In the genomic region with DNA sequence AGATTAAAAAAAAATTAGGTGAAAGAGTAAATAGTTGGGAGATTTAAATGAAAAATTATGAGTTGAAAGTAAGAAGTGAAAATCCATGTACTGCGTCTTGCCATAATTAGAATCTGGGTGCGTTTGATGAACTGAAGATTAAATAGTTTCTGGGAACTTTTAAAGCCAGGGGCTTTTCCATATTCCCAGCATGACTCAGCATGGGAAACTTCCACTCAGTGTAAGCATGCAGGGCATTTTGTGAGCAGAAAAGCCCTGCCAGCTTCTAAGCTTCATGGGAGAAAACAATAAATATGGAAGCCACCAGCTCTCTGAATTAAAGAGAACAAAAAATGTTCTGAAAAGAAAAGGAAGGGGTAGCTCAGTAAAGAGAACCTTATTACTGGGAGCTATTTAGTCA, we compare ENCODE assay signal across 12 cellular contexts.
DNase-seq lines count a peak whose midpoint lies in the region; ATAC-seq and TF ChIP-seq lines count a peak whose summit lies in the region.
"Had no signal": no experiment of that assay in that cellular context is flagged by ENCODE, and none has a peak within 500 bp of the region (broad histone marks: within the 10 kb centered on the region; RNA-seq: fewer than 3 reads in every experiment).

No MANE protein-coding gene starts in this region.

- no peaks in the 10 kb centered on the region for H3K4me1 ChIP-seq in adrenal gland (replicated peaks in 1 of 2)
- H3K4me1 ChIP-seq in MM.1S (ENCODE audit: low read length) = 0 out of 2 replicates have a peak, but pooled peaks cover 3% of the 10 kb centered on the region

- ATAC-seq in Right ventricle myocardium superior (ENCODE audit: poor library complexity) (peak; percentile 68), HG02870 (IDR thresholded peaks at IDR 0.05; ENCODE audit: unreplicated experiment) (no peak)

- H3F3A ChIP-seq in MM.1S (ENCODE audit: insufficient read depth, low read length) = no peaks in the 10 kb centered on the region

- H4K20me1 ChIP-seq in MM.1S (ENCODE audit: insufficient read depth, low read length) = no peaks in the 10 kb centered on the region

- H3K27ac ChIP-seq in adrenal gland (peak overlapping the region in 3 of 5 donors; percentile 17 to 75 (median 58)), MM.1S (ENCODE audit: low read length) (no peak overlapping the region)
- H3K27ac ChIP-seq: KMS-11 had no signal

- H3K4me3 ChIP-seq in adrenal gland (no peak overlapping the region), retinal pigment epithelial cell (ENCODE audit: low read length) (no peak overlapping the region), MM.1S (ENCODE audit: low read length) (no peak overlapping the region)

- intact Hi-C loops in adrenal gland (cut with DNase I) = no loop called here
- intact Hi-C loops in Right ventricle myocardium superior (cut with DNase I) = no loop called here

- H3K9ac ChIP-seq in MM.1S (ENCODE audit: low read length) = no peak overlapping the region
- H3K9ac ChIP-seq: KMS-11 had no signal

- in situ Hi-C loops in GM13976 (cut with MboI; ENCODE audit: low sequenced_read_pairs, unreplicated experiment) = no loop called here

- no peaks in the 10 kb centered on the region for H3K79me2 ChIP-seq in MM.1S (ENCODE audit: low read length)

- H3K9me3 ChIP-seq in adrenal gland (replicated peaks in 1 of 3) (no peaks in the 10 kb centered on the region), MM.1S (replicated peaks; ENCODE audit: insufficient read depth, low read length) (no peaks in the 10 kb centered on the region)

- H3K9me2 ChIP-seq in MM.1S (replicated peaks; ENCODE audit: insufficient read depth, low read length) = no peaks in the 10 kb centered on the region

- H3K27me3 ChIP-seq in adrenal gland (no peaks in the 10 kb centered on the region), MM.1S (replicated peaks; ENCODE audit: insufficient read depth, low read length) (no peaks in the 10 kb centered on the region)

- peak; percentile 62 for DNase-seq in EL
- peak in 1 of 7 donors; percentile 9 for DNase-seq in adrenal gland
- DNase-seq in Right ventricle myocardium superior = no peak
- peak; percentile 95 for DNase-seq in retinal pigment epithelial cell (ENCODE audit: low read depth)
- no peak for DNase-seq in GM13976 (ENCODE audit: low spot score)
- DNase-seq in NCI-H2107 treated with DMSO at 0.1 percent for 48 hours (lab: John Stamatoyannopoulos, UW; ENCODE audit: unreplicated experiment) = no peak
- no peak for DNase-seq in MM.1S
- DNase-seq: activated CD4-positive, alpha-beta T cell treated with anti-CD3 and anti-CD28 coated beads, Interleukin-2, amount 10 ng/mL, durations not matched to agents 7 days and 5 days; aorta; DMS153 had no signal

- no peak overlapping the region for H2AFZ ChIP-seq in MM.1S (ENCODE audit: low read length)

- no peak overlapping the region for H3K4me2 ChIP-seq in MM.1S (ENCODE audit: low read depth, low read length)
- H3K4me2 ChIP-seq: KMS-11 had no signal

- H3K36me3 ChIP-seq in adrenal gland (replicated peaks in 1 of 2) (no peaks in the 10 kb centered on the region), MM.1S (replicated peaks; ENCODE audit: insufficient read depth, low read length) (no peaks in the 10 kb centered on the region)

- 46 to 59% (median 54%) methylated on average over 2 of the region's 2 CpGs for WGBS in adrenal gland, 4 donors

- TF ChIP-seq CTCF in adrenal gland (IDR thresholded peaks at IDR 0.05) = no peak
- no peak for TF ChIP-seq CTCF in retinal pigment epithelial cell (conservative IDR thresholded peaks at IDR 0.05; ENCODE audit: low read depth, low read length)
- TF ChIP-seq CTCF in GM13976 (IDR thresholded peaks at IDR 0.05; ENCODE audit: borderline replicate concordance, control extremely low read depth, extremely low read depth, insufficient read depth, missing control alignments) = no peak
- no peak for TF ChIP-seq CTCF in MM.1S (IDR thresholded peaks at IDR 0.05; ENCODE audit: low read length)

- no peak for TF ChIP-seq POLR2A in adrenal gland (IDR thresholded peaks at IDR 0.05)

Comparison
In these comparisons a context has a peak if more than half of its experiments do, and no peak if none do; other contexts are left out.
1. DNase-seq: peak in EL (single experiment) and retinal pigment epithelial cell (single experiment); none in Right ventricle myocardium superior (single experiment), GM13976 (single experiment), NCI-H2107 treated with DMSO at 0.1 percent for 48 hours (single experiment) and MM.1S (single experiment).